In genomic region chr4:179521937-179522336, GRCh38 we compare ENCODE assay signal across 22 cellular contexts.
A peak's percentile ranks its signal among the peaks of the same experiment; 100 is the strongest.
DNase-seq lines count a peak whose midpoint lies in the region; ATAC-seq, FAIRE-seq and TF ChIP-seq lines count a peak whose summit lies in the region.
"Had no signal": no experiment of that assay in that cellular context is flagged by ENCODE, and none has a peak within 500 bp of the region (broad histone marks: within the 10 kb centered on the region; RNA-seq: fewer than 3 reads in every experiment).

No MANE protein-coding gene starts in this region.

- H3K27me3 ChIP-seq in GM23338 (ENCODE audit: insufficient read depth), result no peaks in the 10 kb centered on the region
- H3K27me3 ChIP-seq in SK-N-SH (ENCODE audit: insufficient read depth), result no peaks in the 10 kb centered on the region
- H3K27me3 ChIP-seq in adipocyte (replicated peaks; ENCODE audit: control insufficient read depth, insufficient read depth, low read length), result no peaks in the 10 kb centered on the region
- no peaks in the 10 kb centered on the region for H3K27me3 ChIP-seq in pancreas
- H3K27me3 ChIP-seq: BLaER1 treated with 17β-estradiol and CSF1 and Interleukin-3, amounts not matched to agents 10 nM and 100 nM had no signal

- TF ChIP-seq RAD21 in SK-N-SH (IDR thresholded peaks at IDR 0.05; ENCODE audit: low read length), result no peak

- no peaks in the 10 kb centered on the region for H3F3A ChIP-seq in GM23338 (replicated peaks; ENCODE audit: low read depth)
- no peaks in the 10 kb centered on the region for H3F3A ChIP-seq in SK-N-SH (replicated peaks; ENCODE audit: insufficient read depth)

- H3K9me2 ChIP-seq in GM23338 (ENCODE audit: insufficient read depth), result no peaks in the 10 kb centered on the region; the same call in 1 of the 2 replicates
- H3K9me2 ChIP-seq in SK-N-SH, result no peaks in the 10 kb centered on the region

- no peak for DNase-seq in GM23338 (ENCODE audit: low spot score)
- peak; percentile 8 for DNase-seq in SK-N-SH
- peak; percentile 28 for DNase-seq in adipocyte (ENCODE audit: low read depth)
- no peak for DNase-seq in activated CD4-positive, alpha-beta T cell treated with anti-CD3 and anti-CD28 coated beads for 1 hour
- no peak for DNase-seq in HT-29 (ENCODE audit: low spot score)
- DNase-seq in pancreas, result no peak
- DNase-seq: 8988T; ACHN; Caco-2; Calu3; CD4-positive, alpha-beta T cell; CD8-positive, alpha-beta T cell; DMS79 treated with DMSO at 0.1 percent for 48 hours; GF-D8 had no signal

- H3K36me3 Mint-ChIP-seq in GM23338 (ENCODE audit: low read depth), result no peaks in the 10 kb centered on the region
- H3K36me3 Mint-ChIP-seq: CD8-positive, alpha-beta T cell had no signal

- POLR2A ChIA-PET in SK-N-SH (lab: Yijun Ruan, JAX), result no interaction called here

- no peak overlapping the region for H3K9ac ChIP-seq in SK-N-SH
- no peak overlapping the region for H3K9ac ChIP-seq in adipocyte (ENCODE audit: low read length)
- H3K9ac ChIP-seq: BLaER1 treated with 17β-estradiol and CSF1 and Interleukin-3, amounts not matched to agents 10 nM and 100 nM had no signal

- H3K79me2 ChIP-seq in GM23338 (replicated peaks; ENCODE audit: insufficient read depth), result no peaks in the 10 kb centered on the region
- H3K79me2 ChIP-seq in SK-N-SH (ENCODE audit: insufficient read depth), result no peaks in the 10 kb centered on the region

- H3K9me3 ChIP-seq in SK-N-SH (no peaks in the 10 kb centered on the region), adipocyte (ENCODE audit: control insufficient read depth, low read length) (peaks cover 7% of the 10 kb centered on the region), pancreas (no peaks in the 10 kb centered on the region)
- H3K9me3 ChIP-seq: Caco-2 had no signal

- ATAC-seq in GM23338, result no peak
- no peak for ATAC-seq in GM21515 (IDR thresholded peaks at IDR 0.05; ENCODE audit: unreplicated experiment)
- ATAC-seq in pancreas, result no peak
- ATAC-seq: CD8-positive, alpha-beta T cell had no signal

- H3K4me3 Mint-ChIP-seq in GM23338, result no peak overlapping the region
- H3K4me3 Mint-ChIP-seq: CD4-positive, alpha-beta T cell; CD8-positive, alpha-beta T cell had no signal

- no peak for FAIRE-seq in pancreas (lab: Jason Lieb, UNC)
- FAIRE-seq: A204.1, D721Med, G401.6, GM12891, GM19239 had no signal

- H3K27ac ChIP-seq in GM23338 (ENCODE audit: low read depth), result no peak overlapping the region
- no peak overlapping the region for H3K27ac ChIP-seq in SK-N-SH (ENCODE audit: low read depth in 2 of 2, low read length in 1 of 2)
- H3K27ac ChIP-seq in pancreas, result no peak overlapping the region
- H3K27ac ChIP-seq: BLaER1 treated with 17β-estradiol and CSF1 and Interleukin-3, amounts not matched to agents 10 nM and 100 nM; C4-2B had no signal

- H4K20me1 ChIP-seq in GM23338 (replicated peaks; ENCODE audit: insufficient read depth) (no peaks in the 10 kb centered on the region), SK-N-SH (ENCODE audit: insufficient read depth) (no peaks in the 10 kb centered on the region)
- H4K20me1 ChIP-seq: BLaER1 treated with 17β-estradiol and CSF1 and Interleukin-3, amounts not matched to agents 10 nM and 100 nM had no signal

- H2AFZ ChIP-seq in GM23338 (peak overlapping the region; percentile 9; the same call in 1 of the 2 replicates), SK-N-SH (ENCODE audit: low read depth) (no peak overlapping the region)

- no peaks in the 10 kb centered on the region for H3K4me1 Mint-ChIP-seq in GM23338

- H3K9me3 Mint-ChIP-seq in GM23338, result peaks cover 3% of the 10 kb centered on the region; the same call in 1 of the 3 replicates

- TF ChIP-seq CTCF in GM23338 (conservative IDR thresholded peaks at IDR 0.05; ENCODE audit: low read depth in 2 of 2) (no peak), SK-N-SH (IDR thresholded peaks at IDR 0.05) (no peak), pancreas (IDR thresholded peaks at IDR 0.05) (no peak)

- H3K4me2 ChIP-seq in GM23338 (no peak overlapping the region), SK-N-SH (no peak overlapping the region)
- H3K4me2 ChIP-seq: BLaER1 treated with 17β-estradiol and CSF1 and Interleukin-3, amounts not matched to agents 10 nM and 100 nM had no signal

- H3K4me1 ChIP-seq in GM23338 (ENCODE audit: insufficient read depth), result no peaks in the 10 kb centered on the region
- no peaks in the 10 kb centered on the region; a peak in 1 of 4 replicates for H3K4me1 ChIP-seq in SK-N-SH (ENCODE audit: control insufficient read depth in 1 of 2, insufficient read depth in 2 of 2, low read depth in 1 of 2, low read length in 1 of 2)
- no peaks in the 10 kb centered on the region for H3K4me1 ChIP-seq in adipocyte (ENCODE audit: control insufficient read depth, insufficient read depth, low read length)
- H3K4me1 ChIP-seq in pancreas, result no peaks in the 10 kb centered on the region
- H3K4me1 ChIP-seq: BLaER1 treated with 17β-estradiol and CSF1 and Interleukin-3, amounts not matched to agents 10 nM and 100 nM; Caco-2 had no signal

- no peaks in the 10 kb centered on the region for H3K36me3 ChIP-seq in GM23338 (ENCODE audit: insufficient read depth)
- no peaks in the 10 kb centered on the region for H3K36me3 ChIP-seq in SK-N-SH (replicated peaks in 1 of 2; ENCODE audit: control insufficient read depth in 1 of 2, insufficient read depth in 2 of 2, low read length in 1 of 2)
- H3K36me3 ChIP-seq in adipocyte (ENCODE audit: control insufficient read depth, insufficient read depth, low read length, severe bottlenecking), result no peaks in the 10 kb centered on the region
- H3K36me3 ChIP-seq in pancreas, result no peaks in the 10 kb centered on the region
- H3K36me3 ChIP-seq: BLaER1 treated with 17β-estradiol and CSF1 and Interleukin-3, amounts not matched to agents 10 nM and 100 nM had no signal

- no peak overlapping the region for H3K4me3 ChIP-seq in GM23338
- H3K4me3 ChIP-seq in SK-N-SH (ENCODE audit: low read depth in 2 of 2, low read length in 1 of 2), result no peak overlapping the region
- H3K4me3 ChIP-seq in adipocyte (ENCODE audit: low read length), result no peak overlapping the region
- H3K4me3 ChIP-seq in pancreas, result no peak overlapping the region
- H3K4me3 ChIP-seq: BLaER1 treated with 17β-estradiol and CSF1 and Interleukin-3, amounts not matched to agents 10 nM and 100 nM had no signal

- H3K27me3 Mint-ChIP-seq in GM23338 (ENCODE audit: insufficient read depth, low read depth, poor library complexity), result no peaks in the 10 kb centered on the region
- H3K27me3 Mint-ChIP-seq: CD4-positive, alpha-beta T cell had no signal

- no peak for TF ChIP-seq EP300 in SK-N-SH (IDR thresholded peaks at IDR 0.05; ENCODE audit: borderline replicate concordance in 1 of 2, low read depth in 1 of 2, low read length in 1 of 2)

- H3K27ac Mint-ChIP-seq in GM23338, result no peak overlapping the region
- H3K27ac Mint-ChIP-seq: CD4-positive, alpha-beta T cell; CD8-positive, alpha-beta T cell had no signal

- intact Hi-C loops in pancreas (cut with DNase I), result no loop called here

- WGBS in SK-N-SH (ENCODE audit: low lambda C conversion rate), result 3% methylated on average over 2 of the region's 2 CpGs
- WGBS in pancreas, 2 donors, result 64 to 78% methylated on average over 2 of the region's 2 CpGs

- CTCF ChIA-PET in SK-N-SH (lab: Yijun Ruan, JAX), result no interaction called here

TF ChIP-seq in SK-N-SH, 30 proteins besides CTCF, POLR2A, EP300 and RAD21:
- peak; percentile 66 for TF ChIP-seq GATA2 (CRISPR knock-in tag; IDR thresholded peaks at IDR 0.05)
- no peak for TF ChIP-seq MXI1 (IDR thresholded peaks at IDR 0.05; ENCODE audit: low read depth, low read length)
- TF ChIP-seq JUND (IDR thresholded peaks at IDR 0.05), result no peak
- TF ChIP-seq ELF1 (IDR thresholded peaks at IDR 0.05), result no peak
- no peak for TF ChIP-seq RXRA (IDR thresholded peaks at IDR 0.05; ENCODE audit: borderline replicate concordance, low read depth)

Comparison
In these comparisons a context has a peak if more than half of its experiments do, and no peak if none do; other contexts are left out.
1. DNase-seq: peak in SK-N-SH (single experiment) and adipocyte (single experiment); none in GM23338 (single experiment), activated CD4-positive, alpha-beta T cell treated with anti-CD3 and anti-CD28 coated beads for 1 hour (single experiment), HT-29 (single experiment) and pancreas (0 of 6).